Comparison of ENCODE assay signal across 1 cellular context in genomic region chr13:19958119-19959111, GRCh38.
TF ChIP-seq lines count a peak whose summit lies in the region.

Gene ZMYM2 (plus strand): TSS chr13:19958727. CDS start chr13:19993073, 34,346 bp downstream.

TF ChIP-seq in K562, 482 proteins besides CTCF, POLR2A, EP300 and RAD21 (continued from another document and continues in another):
- TF ChIP-seq DNMT1 (IDR thresholded peaks at IDR 0.05) (no peak), SNIP1 (IDR thresholded peaks at IDR 0.05; ENCODE audit: low read depth) (no peak), MAFK (IDR thresholded peaks at IDR 0.05; ENCODE audit: low read length) (no peak), NFE2 (IDR thresholded peaks at IDR 0.05; ENCODE audit: low read depth) (no peak), FOS (IDR thresholded peaks at IDR 0.05; ENCODE audit: extremely low read depth, insufficient read length) (peak; percentile 95), PTRF (tag; IDR thresholded peaks at IDR 0.05) (no peak), CEBPZ (IDR thresholded peaks at IDR 0.05; ENCODE audit: borderline replicate concordance, low read depth, low read length) (peak; percentile 90), ZNF518B (CRISPR knock-in tag; IDR thresholded peaks at IDR 0.05) (no peak), ZNF644 (tag; IDR thresholded peaks at IDR 0.05; ENCODE audit: low read depth) (no peak), SP1 (CRISPR knock-in tag; IDR thresholded peaks at IDR 0.05) (peak; percentile 84), CREB1 (IDR thresholded peaks at IDR 0.05) (0 out of 2 replicates have a peak, but pooled peaks have one; percentile 14), CREB1 (CRISPR knock-in tag; IDR thresholded peaks at IDR 0.05) (no peak), ZBTB5 (IDR thresholded peaks at IDR 0.05) (no peak), SLC30A9 (CRISPR knock-in tag; IDR thresholded peaks at IDR 0.05) (no peak), NCOA6 (IDR thresholded peaks at IDR 0.05) (no peak), FOXM1 (IDR thresholded peaks at IDR 0.05; ENCODE audit: low read depth) (no peak), FOXM1 (CRISPR knock-in tag; IDR thresholded peaks at IDR 0.05; ENCODE audit: low read depth) (no peak), SIN3B (IDR thresholded peaks at IDR 0.05; ENCODE audit: low read depth) (no peak), PREB (CRISPR knock-in tag; IDR thresholded peaks at IDR 0.05) (no peak), CREM (IDR thresholded peaks at IDR 0.05; ENCODE audit: low read depth) (peak; percentile 8; the same call in 1 of the 2 replicates), HNRNPH1 (optimal IDR thresholded peaks at IDR 0.05; ENCODE audit: low read depth, low read length) (no peak), EP400 (IDR thresholded peaks at IDR 0.05) (no peak; the same call in 1 of the 2 replicates), KDM5B (IDR thresholded peaks at IDR 0.05; ENCODE audit: insufficient replicate concordance, low read depth, low read length) (peak; percentile 15), CREB3L1 (IDR thresholded peaks at IDR 0.05; ENCODE audit: borderline replicate concordance, low read depth) (no peak), HOMEZ (CRISPR knock-in tag; IDR thresholded peaks at IDR 0.05) (no peak), BDP1 (IDR thresholded peaks at IDR 0.05; ENCODE audit: insufficient read depth, insufficient read length) (no peak), MTA1 (IDR thresholded peaks at IDR 0.05; ENCODE audit: borderline replicate concordance) (no peak), UBTF (IDR thresholded peaks at IDR 0.05; ENCODE audit: borderline replicate concordance in 1 of 2, low read depth in 2 of 2, low read length in 2 of 2) (peak in 1 of 2 experiments; percentile 54; a peak in 1 of 4 replicates), ZNF175 (CRISPR knock-in tag; IDR thresholded peaks at IDR 0.05; ENCODE audit: low read depth) (no peak), ASH1L (IDR thresholded peaks at IDR 0.05; ENCODE audit: borderline replicate concordance, low read depth, partially characterized antibody) (peak; percentile 93), PBX2 (CRISPR knock-in tag; IDR thresholded peaks at IDR 0.05; ENCODE audit: low read depth) (peak; percentile 93), PBX2 (tag; conservative IDR thresholded peaks at IDR 0.05; ENCODE audit: low read depth) (peak; percentile 88)
- TF ChIP-seq, protein P1, sequence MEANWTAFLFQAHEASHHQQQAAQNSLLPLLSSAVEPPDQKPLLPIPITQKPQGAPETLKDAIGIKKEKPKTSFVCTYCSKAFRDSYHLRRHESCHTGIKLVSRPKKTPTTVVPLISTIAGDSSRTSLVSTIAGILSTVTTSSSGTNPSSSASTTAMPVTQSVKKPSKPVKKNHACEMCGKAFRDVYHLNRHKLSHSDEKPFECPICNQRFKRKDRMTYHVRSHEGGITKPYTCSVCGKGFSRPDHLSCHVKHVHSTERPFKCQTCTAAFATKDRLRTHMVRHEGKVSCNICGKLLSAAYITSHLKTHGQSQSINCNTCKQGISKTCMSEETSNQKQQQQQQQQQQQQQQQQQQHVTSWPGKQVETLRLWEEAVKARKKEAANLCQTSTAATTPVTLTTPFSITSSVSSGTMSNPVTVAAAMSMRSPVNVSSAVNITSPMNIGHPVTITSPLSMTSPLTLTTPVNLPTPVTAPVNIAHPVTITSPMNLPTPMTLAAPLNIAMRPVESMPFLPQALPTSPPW (CRISPR knock-in tag; IDR thresholded peaks at IDR 0.05), result peak; percentile 98
- TF ChIP-seq, protein P2, sequence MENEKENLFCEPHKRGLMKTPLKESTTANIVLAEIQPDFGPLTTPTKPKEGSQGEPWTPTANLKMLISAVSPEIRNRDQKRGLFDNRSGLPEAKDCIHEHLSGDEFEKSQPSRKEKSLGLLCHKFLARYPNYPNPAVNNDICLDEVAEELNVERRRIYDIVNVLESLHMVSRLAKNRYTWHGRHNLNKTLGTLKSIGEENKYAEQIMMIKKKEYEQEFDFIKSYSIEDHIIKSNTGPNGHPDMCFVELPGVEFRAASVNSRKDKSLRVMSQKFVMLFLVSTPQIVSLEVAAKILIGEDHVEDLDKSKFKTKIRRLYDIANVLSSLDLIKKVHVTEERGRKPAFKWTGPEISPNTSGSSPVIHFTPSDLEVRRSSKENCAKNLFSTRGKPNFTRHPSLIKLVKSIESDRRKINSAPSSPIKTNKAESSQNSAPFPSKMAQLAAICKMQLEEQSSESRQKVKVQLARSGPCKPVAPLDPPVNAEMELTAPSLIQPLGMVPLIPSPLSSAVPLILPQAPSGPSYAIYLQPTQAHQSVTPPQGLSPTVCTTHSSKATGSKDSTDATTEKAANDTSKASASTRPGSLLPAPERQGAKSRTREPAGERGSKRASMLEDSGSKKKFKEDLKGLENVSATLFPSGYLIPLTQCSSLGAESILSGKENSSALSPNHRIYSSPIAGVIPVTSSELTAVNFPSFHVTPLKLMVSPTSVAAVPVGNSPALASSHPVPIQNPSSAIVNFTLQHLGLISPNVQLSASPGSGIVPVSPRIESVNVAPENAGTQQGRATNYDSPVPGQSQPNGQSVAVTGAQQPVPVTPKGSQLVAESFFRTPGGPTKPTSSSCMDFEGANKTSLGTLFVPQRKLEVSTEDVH (IDR thresholded peaks at IDR 0.05; ENCODE audit: low read depth, partially characterized antibody), result no peak
